ENCODE assay signal across 1 cellular context in genomic region chr18:40935423-40935822, GRCh38.
TF ChIP-seq lines count a peak whose summit lies in the region.

No MANE protein-coding gene starts in this region.

TF ChIP-seq in H1, 55 proteins besides CTCF, POLR2A, EP300 and RAD21 (continued from another document):
- TF ChIP-seq CHD7 (IDR thresholded peaks at IDR 0.05; ENCODE audit: insufficient replicate concordance, low read length) = no peak
- no peak for TF ChIP-seq HDAC6 (IDR thresholded peaks at IDR 0.05; ENCODE audit: low read depth, low read length)
- no peak for TF ChIP-seq TBP (IDR thresholded peaks at IDR 0.05; ENCODE audit: low read depth, low read length)
- TF ChIP-seq ATF2 (IDR thresholded peaks at IDR 0.05; ENCODE audit: low read length) = no peak
- no peak for TF ChIP-seq NANOG (IDR thresholded peaks at IDR 0.05; ENCODE audit: insufficient read depth, low read depth, low read length, poor library complexity, severe bottlenecking)
- TF ChIP-seq SAP30 (IDR thresholded peaks at IDR 0.05; ENCODE audit: insufficient read depth, insufficient replicate concordance, low read length) = no peak
- no peak for TF ChIP-seq MAX (IDR thresholded peaks at IDR 0.05)
- no peak for TF ChIP-seq SIRT6 (IDR thresholded peaks at IDR 0.05; ENCODE audit: low read length)
- TF ChIP-seq TCF12 (IDR thresholded peaks at IDR 0.05; ENCODE audit: low read depth, low read length) = no peak
